Comparison of ENCODE assay signal across 9 cellular contexts in the genomic region with DNA sequence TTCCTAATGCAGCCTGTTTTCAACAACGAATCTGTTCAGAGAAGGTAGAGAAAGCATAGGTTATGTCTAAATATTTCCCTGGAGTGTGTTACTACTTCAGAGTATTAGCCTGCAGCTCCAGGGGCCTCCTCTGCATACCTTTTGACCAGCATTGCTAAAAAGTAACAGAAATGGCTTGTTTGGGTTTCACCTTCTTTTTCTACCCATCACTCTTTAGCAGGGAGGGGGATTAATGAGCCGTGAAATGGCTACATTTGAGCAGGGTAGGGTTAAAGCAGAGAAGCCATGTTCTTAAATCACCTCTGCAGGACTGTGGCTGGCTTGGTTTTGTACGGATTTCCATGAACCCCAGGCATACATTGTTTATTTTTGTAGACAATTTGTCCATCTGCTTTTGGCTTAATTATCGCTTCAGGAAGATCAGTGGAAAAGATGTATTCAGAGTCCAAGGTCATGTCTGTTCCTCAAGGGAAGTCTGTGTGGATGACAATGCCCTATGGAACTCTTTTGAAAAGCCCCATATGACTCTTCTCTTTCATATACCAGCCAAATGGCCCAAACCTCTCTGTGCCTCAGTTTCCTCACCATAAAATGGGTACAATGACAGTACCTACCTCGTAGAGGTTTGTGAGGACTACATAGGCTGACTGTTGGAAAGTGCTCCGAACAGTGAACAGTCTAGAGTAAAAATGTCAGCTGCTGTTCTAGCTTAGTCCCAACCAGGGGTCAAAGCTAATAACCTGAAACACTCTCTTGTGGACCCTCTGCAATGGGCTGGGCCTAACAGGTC.
DNase-seq lines count a peak whose midpoint lies in the region; ATAC-seq and TF ChIP-seq lines count a peak whose summit lies in the region.
"Had no signal": no experiment of that assay in that cellular context is flagged by ENCODE, and none has a peak within 500 bp of the region (broad histone marks: within the 10 kb centered on the region; RNA-seq: fewer than 3 reads in every experiment).

No MANE protein-coding gene starts in this region.

- intact Hi-C loops in PC-3 (cut with micrococcal nuclease), result loop anchor here (1.0 to 5.0 kb wide), 6 partner anchors 31 to 189 kb away; partner anchors contain the start of genes COL4A1 and COL4A2
- intact Hi-C loops in Caco-2 (cut with micrococcal nuclease; ENCODE audit: unreplicated experiment), result loop anchor here (1.0 to 2.0 kb wide), 5 partner anchors 37 to 273 kb away; no protein-coding TSS in a partner anchor
- intact Hi-C loops in activated CD4-positive, alpha-beta T cell treated with anti-CD3 and anti-CD28 coated beads for 36 hours (cut with DNase I, micrococcal nuclease), result loop anchor here (1.0 to 10.0 kb wide), 4 partner anchors 189 to 1451 kb away; partner anchors contain the start of gene IRS2 (in 1 of the 2)

- H3K9me3 ChIP-seq in PC-3 (ENCODE audit: low read length), result no peaks in the 10 kb centered on the region
- H3K9me3 ChIP-seq in hepatocyte (ENCODE audit: low read depth), result no peaks in the 10 kb centered on the region
- no peaks in the 10 kb centered on the region for H3K9me3 ChIP-seq in Caco-2

- H3K27ac ChIP-seq in PC-3 (ENCODE audit: low read length) (peak overlapping the region; percentile 88), hepatocyte (peak overlapping the region; percentile 69), temporal lobe (ENCODE audit: low read depth, low read length) (peak overlapping the region; percentile 22)

- no peaks in the 10 kb centered on the region for H3K27me3 Mint-ChIP-seq in Caco-2 (ENCODE audit: insufficient read depth, unreplicated experiment)
- peaks cover 72% of the 10 kb centered on the region for H3K27me3 Mint-ChIP-seq in activated CD4-positive, alpha-beta T cell treated with anti-CD3 and anti-CD28 coated beads for 36 hours

- H3K9me2 ChIP-seq in PC-3 (replicated peaks; ENCODE audit: low read length) (no peaks in the 10 kb centered on the region), hepatocyte (replicated peaks; ENCODE audit: insufficient read depth) (no peaks in the 10 kb centered on the region)

- H3K9me3 Mint-ChIP-seq in Caco-2 (ENCODE audit: unreplicated experiment), result no peaks in the 10 kb centered on the region
- no peaks in the 10 kb centered on the region for H3K9me3 Mint-ChIP-seq in activated CD4-positive, alpha-beta T cell treated with anti-CD3 and anti-CD28 coated beads for 36 hours (ENCODE audit: low read depth)

- H3K79me2 ChIP-seq in PC-3 (ENCODE audit: low read length), result no peaks in the 10 kb centered on the region
- H3K79me2 ChIP-seq in hepatocyte, result no peaks in the 10 kb centered on the region

- CTCF ChIA-PET in PC-3 (lab: Charles Lee), result interaction anchor here (0.6 to 1.3 kb wide), 6 partner anchors 32 to 164 kb away, joined by 4 to 9 read pairs (median 6); no protein-coding TSS in a partner anchor
- CTCF ChIA-PET in Caco-2 (lab: Charles Lee), result interaction anchor here (0.7 to 1.6 kb wide), 7 partner anchors 19 to 190 kb away, joined by 3 to 8 read pairs (median 4); no protein-coding TSS in a partner anchor
- CTCF ChIA-PET in activated CD4-positive, alpha-beta T cell treated with anti-CD3 and anti-CD28 coated beads for 36 hours (lab: Charles Lee), result interaction anchor here (0.6 to 3.4 kb wide), 11 partner anchors 9 to 195 kb away, joined by 3 to 28 read pairs (median 3); no protein-coding TSS in a partner anchor

- H3K9ac ChIP-seq in PC-3 (ENCODE audit: low read length), result peak overlapping the region; percentile 75

- ATAC-seq in GM21381 (IDR thresholded peaks at IDR 0.05; ENCODE audit: unreplicated experiment) (peak; percentile 12), PC-3 (no peak)
- ATAC-seq in activated CD4-positive, alpha-beta T cell treated with anti-CD3 and anti-CD28 coated beads for 36 hours, result no peak

- no peaks in the 10 kb centered on the region for H3K27me3 ChIP-seq in PC-3 (ENCODE audit: low read length)
- H3K27me3 ChIP-seq in hepatocyte, result no peaks in the 10 kb centered on the region
- no peaks in the 10 kb centered on the region for H3K27me3 ChIP-seq in Caco-2 (replicated peaks; ENCODE audit: control insufficient read depth, insufficient read depth, low read length)

- peaks cover 12% of the 10 kb centered on the region for H3K4me1 Mint-ChIP-seq in Caco-2 (ENCODE audit: low read depth, unreplicated experiment)
- peaks cover 7% of the 10 kb centered on the region for H3K4me1 Mint-ChIP-seq in activated CD4-positive, alpha-beta T cell treated with anti-CD3 and anti-CD28 coated beads for 36 hours

- no peak overlapping the region for H2AFZ ChIP-seq in PC-3 (ENCODE audit: low read length)
- no peak overlapping the region for H2AFZ ChIP-seq in hepatocyte

- H3K4me1 ChIP-seq in PC-3 (ENCODE audit: insufficient read depth, low read length) (peaks cover 32% of the 10 kb centered on the region), hepatocyte (ENCODE audit: insufficient read depth) (peaks cover 17% of the 10 kb centered on the region), Caco-2 (peaks cover 13% of the 10 kb centered on the region)

- H3K4me2 ChIP-seq in PC-3 (ENCODE audit: low read length), result peak overlapping the region; percentile 44
- H3K4me2 ChIP-seq in hepatocyte, result peak overlapping the region; percentile 5

- H3K4me3 ChIP-seq in PC-3 (ENCODE audit: low read length) (no peak overlapping the region), hepatocyte (no peak overlapping the region), Caco-2 (ENCODE audit: low read depth, low read length) (no peak overlapping the region)
- H3K4me3 ChIP-seq: K562 had no signal

- H3K36me3 Mint-ChIP-seq in Caco-2 (ENCODE audit: insufficient read depth, unreplicated experiment), result no peaks in the 10 kb centered on the region
- H3K36me3 Mint-ChIP-seq in activated CD4-positive, alpha-beta T cell treated with anti-CD3 and anti-CD28 coated beads for 36 hours (ENCODE audit: low read depth), result no peaks in the 10 kb centered on the region

- no peaks in the 10 kb centered on the region for H3F3A ChIP-seq in PC-3 (ENCODE audit: low read length, unreplicated experiment)

- no peak overlapping the region for H3K4me3 Mint-ChIP-seq in Caco-2 (ENCODE audit: unreplicated experiment)
- H3K4me3 Mint-ChIP-seq in activated CD4-positive, alpha-beta T cell treated with anti-CD3 and anti-CD28 coated beads for 36 hours, result no peak overlapping the region

- TF ChIP-seq CTCF in PC-3 (conservative IDR thresholded peaks at IDR 0.05; ENCODE audit: low read depth, low read length), result no peak
- TF ChIP-seq CTCF in hepatocyte (IDR thresholded peaks at IDR 0.05; ENCODE audit: poor library complexity), result no peak
- TF ChIP-seq CTCF in Caco-2 (IDR thresholded peaks at IDR 0.05; ENCODE audit: insufficient read depth in 1 of 2, low read depth in 1 of 2, low read length in 1 of 2, severe bottlenecking in 1 of 2, unreplicated experiment in 1 of 2), result no peak

- 73% methylated on average over 6 of the region's 6 CpGs for WGBS in hepatocyte (ENCODE audit: low lambda C conversion rate, missing lambda C conversion rate)

- POLR2A ChIA-PET in PC-3 (lab: Charles Lee; ENCODE audit: unreplicated experiment), result interaction anchor here (1.0 kb wide), 1 partner anchor 105 kb away, joined by 6 read pairs; the partner anchor contains the start of gene COL4A1
- POLR2A ChIA-PET in Caco-2 (lab: Charles Lee), result no interaction called here
- POLR2A ChIA-PET in activated CD4-positive, alpha-beta T cell treated with anti-CD3 and anti-CD28 coated beads for 36 hours (lab: Charles Lee), result no interaction called here

- BruUV-seq in PC-3 (replicated peaks; lab: Mats Ljungman, UMichigan) (no TSS peak), Caco-2 (replicated peaks; lab: Mats Ljungman, UMichigan) (no TSS peak)

- H4K20me1 ChIP-seq in PC-3 (ENCODE audit: low read length) (no peaks in the 10 kb centered on the region), hepatocyte (ENCODE audit: insufficient read depth, poor library complexity, severe bottlenecking) (no peaks in the 10 kb centered on the region)

- DNase-seq in PC-3, result no peak
- no peak for DNase-seq in hepatocyte (ENCODE audit: low spot score)
- no peak for DNase-seq in Caco-2
- DNase-seq in NCI-H1436 (lab: John Stamatoyannopoulos, UW), result no peak
- DNase-seq in activated CD4-positive, alpha-beta T cell treated with anti-CD3 and anti-CD28 coated beads for 36 hours, result no peak
- no peak for DNase-seq in HCEC 1CT

- H3K36me3 ChIP-seq in PC-3 (ENCODE audit: low read depth, low read length) (no peaks in the 10 kb centered on the region), hepatocyte (replicated peaks; ENCODE audit: insufficient read depth, low read depth) (no peaks in the 10 kb centered on the region), Caco-2 (ENCODE audit: control insufficient read depth, insufficient read depth, low read length) (no peaks in the 10 kb centered on the region)

- no peak overlapping the region for H3K27ac Mint-ChIP-seq in Caco-2 (ENCODE audit: unreplicated experiment)
- H3K27ac Mint-ChIP-seq in activated CD4-positive, alpha-beta T cell treated with anti-CD3 and anti-CD28 coated beads for 36 hours, result no peak overlapping the region

Comparison
In these comparisons a context has a peak if more than half of its experiments do, and no peak if none do; other contexts are left out.
1. H3K27ac ChIP-seq: peak in every context shown above with its lines; median percentile 88 in PC-3; 69 in hepatocyte; 22 in temporal lobe.